Comparison of ENCODE assay signal across 1 cellular context in the genomic region with DNA sequence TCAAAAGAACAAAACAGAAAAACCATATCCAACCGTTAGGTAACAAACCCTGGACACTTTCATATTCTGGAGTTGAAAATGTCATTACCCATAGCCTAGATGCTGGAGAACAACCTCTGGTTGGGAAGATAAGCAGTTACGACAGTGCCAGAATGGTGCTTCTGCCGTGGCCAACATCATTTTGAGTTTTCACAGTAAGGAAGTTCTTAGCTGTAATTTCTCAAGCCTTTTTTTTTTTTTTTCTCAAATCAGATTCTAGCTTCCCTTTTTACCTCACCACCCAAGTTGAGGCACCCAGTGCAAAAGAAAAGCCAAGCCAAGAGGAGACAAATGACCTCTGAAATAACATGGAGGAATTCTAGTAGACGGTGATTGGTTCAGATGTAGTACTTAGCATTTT.
A peak's percentile ranks its signal among the peaks of the same experiment; 100 is the strongest.
TF ChIP-seq lines count a peak whose summit lies in the region.

No MANE protein-coding gene starts in this region.

TF ChIP-seq in K562, 482 proteins besides CTCF, POLR2A, EP300 and RAD21:
- TF ChIP-seq NCOA2 (IDR thresholded peaks at IDR 0.05; ENCODE audit: partially characterized antibody in 2 of 2) (no peak), TCF3 (CRISPR knock-in tag; IDR thresholded peaks at IDR 0.05) (0 out of 2 replicates have a peak, but pooled peaks have one; percentile 31), ARID1B (IDR thresholded peaks at IDR 0.05) (0 out of 2 replicates have a peak, but pooled peaks have one; percentile 14), ARID2 (IDR thresholded peaks at IDR 0.05) (no peak), CEBPB (tag; IDR thresholded peaks at IDR 0.05) (no peak), ZC3H8 (IDR thresholded peaks at IDR 0.05) (no peak), POLR2H (tag; IDR thresholded peaks at IDR 0.05; ENCODE audit: low read depth) (peak; percentile 53), STAG1 (CRISPR knock-in tag; IDR thresholded peaks at IDR 0.05; ENCODE audit: borderline replicate concordance) (no peak), ZNF175 (CRISPR knock-in tag; IDR thresholded peaks at IDR 0.05; ENCODE audit: low read depth) (0 out of 2 replicates have a peak, but pooled peaks have one; percentile 47), ERF (CRISPR knock-in tag; IDR thresholded peaks at IDR 0.05) (0 out of 2 replicates have a peak, but pooled peaks have one; percentile 10)
- TF ChIP-seq, protein P1, sequence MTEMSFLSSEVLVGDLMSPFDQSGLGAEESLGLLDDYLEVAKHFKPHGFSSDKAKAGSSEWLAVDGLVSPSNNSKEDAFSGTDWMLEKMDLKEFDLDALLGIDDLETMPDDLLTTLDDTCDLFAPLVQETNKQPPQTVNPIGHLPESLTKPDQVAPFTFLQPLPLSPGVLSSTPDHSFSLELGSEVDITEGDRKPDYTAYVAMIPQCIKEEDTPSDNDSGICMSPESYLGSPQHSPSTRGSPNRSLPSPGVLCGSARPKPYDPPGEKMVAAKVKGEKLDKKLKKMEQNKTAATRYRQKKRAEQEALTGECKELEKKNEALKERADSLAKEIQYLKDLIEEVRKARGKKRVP (CRISPR knock-in tag; IDR thresholded peaks at IDR 0.05) = no peak
